8 cellular contexts compared by ENCODE assay signal in the genomic region with DNA sequence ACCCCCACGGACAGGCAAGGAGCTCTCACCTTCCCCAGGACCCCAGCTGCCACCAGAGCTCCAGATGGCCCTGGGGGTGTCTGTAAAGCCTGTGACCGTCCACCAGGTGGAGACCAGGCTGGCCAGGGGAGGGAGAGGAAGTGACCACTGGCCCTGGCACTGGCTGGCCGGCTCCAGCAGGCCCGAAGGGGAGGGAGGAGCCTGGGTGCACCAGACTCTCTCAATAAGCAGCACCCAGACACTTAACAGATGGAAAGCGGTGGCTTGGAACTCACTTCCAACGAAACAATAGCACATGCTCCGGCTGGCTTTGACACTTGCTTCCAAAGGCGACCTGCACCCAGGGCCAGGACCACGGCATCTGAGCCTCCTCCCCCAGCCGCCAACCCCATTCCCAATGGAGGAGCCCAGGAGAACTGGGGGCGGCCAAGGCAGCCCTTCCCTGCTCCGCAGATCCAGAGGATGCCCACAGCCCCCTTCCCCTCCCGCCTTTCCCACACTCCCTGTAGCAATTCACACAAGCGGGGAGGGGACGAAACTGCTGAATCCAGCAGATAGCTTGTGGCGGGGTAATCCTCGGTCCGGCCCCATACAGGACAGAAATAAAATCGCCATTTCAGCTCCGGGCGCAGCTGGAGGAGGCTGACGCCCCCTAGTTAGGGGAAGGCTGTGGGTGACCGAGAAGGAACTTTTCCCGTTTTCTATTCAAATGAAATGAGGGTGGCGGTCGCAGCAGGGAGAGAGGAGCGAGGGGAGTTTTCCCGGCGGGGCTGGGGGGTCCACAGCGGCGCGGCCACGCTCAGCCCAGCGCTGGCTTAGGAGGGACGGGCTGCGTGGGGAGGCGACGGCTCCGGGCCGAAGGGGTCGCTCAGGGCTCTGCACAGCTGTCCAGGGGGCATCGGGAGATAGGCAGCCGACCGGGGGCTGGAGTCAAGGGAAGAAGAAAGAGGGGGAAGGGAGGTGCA. TPM values are rescaled to one million over a fixed set of nuclear protein-coding genes. Genes with fewer than 3 reads are reported as not detected.
DNase-seq lines count a peak whose midpoint lies in the region; ATAC-seq and TF ChIP-seq lines count a peak whose summit lies in the region.

No MANE protein-coding gene starts in this region.

- no peak overlapping the region for H3K9ac ChIP-seq in muscle layer of colon (ENCODE audit: low read length)

- H3K27ac Mint-ChIP-seq in activated naive CD4-positive, alpha-beta T cell treated with anti-CD3 and anti-CD28 coated beads, Interleukin-2, amount 10 ng/mL, durations not matched to agents 7 days and 5 days = no peak overlapping the region

- TF ChIP-seq CTCF in uterus (IDR thresholded peaks at IDR 0.05) = peak; percentile 19 to 62 (median 46)

- H3K9me3 ChIP-seq in SJCRH30 (replicated peaks) = no peaks in the 10 kb centered on the region
- no peaks in the 10 kb centered on the region for H3K9me3 ChIP-seq in esophagus (ENCODE audit: control insufficient read depth in 2 of 2, insufficient read depth in 1 of 2, low read depth in 1 of 2, low read length in 1 of 2)
- no peaks in the 10 kb centered on the region for H3K9me3 ChIP-seq in muscle layer of colon (ENCODE audit: low read length)
- H3K9me3 ChIP-seq in uterus = no peaks in the 10 kb centered on the region

- H3K4me1 ChIP-seq in SJCRH30 = peaks cover 6% of the 10 kb centered on the region; the same call in 1 of the 2 replicates
- peaks cover 0 to 23% of the 10 kb centered on the region in 2 donors for H3K4me1 ChIP-seq in esophagus (ENCODE audit: control insufficient read depth in 2 of 2, insufficient read depth in 2 of 2, low read length in 1 of 2)
- peaks cover 39% of the 10 kb centered on the region for H3K4me1 ChIP-seq in muscle layer of colon (ENCODE audit: insufficient read depth, low read length)
- H3K4me1 ChIP-seq in uterus = no peaks in the 10 kb centered on the region

- CTCF ChIA-PET in activated naive CD4-positive, alpha-beta T cell treated with anti-CD3 and anti-CD28 coated beads, Interleukin-2, amount 10 ng/mL, durations not matched to agents 7 days and 5 days (lab: Charles Lee) = interaction anchor here (1.8 kb wide), 1 partner anchor 165 kb away, joined by 4 read pairs; no protein-coding TSS in a partner anchor

- H3K27ac ChIP-seq in SJCRH30 (peak overlapping the region; percentile 42), esophagus (ENCODE audit: low read depth in 2 of 2, low read length in 1 of 2) (peak overlapping the region in 1 of 2 donors; percentile 22), muscle layer of colon (ENCODE audit: low read depth, low read length) (peak overlapping the region; percentile 93), uterus (peak overlapping the region; percentile 79 to 85)

- no peak for TF ChIP-seq POLR2A in uterus (IDR thresholded peaks at IDR 0.05)

- H3K4me3 ChIP-seq in SJCRH30 (peak overlapping the region; percentile 66), esophagus (ENCODE audit: low read depth in 1 of 2, low read length in 2 of 2) (peak overlapping the region; percentile 4 to 33), muscle layer of colon (ENCODE audit: low read depth in 1 of 2, low read length in 2 of 2) (peak overlapping the region; percentile 36 to 73), uterus (peak overlapping the region; percentile 49 to 56)

- no peaks in the 10 kb centered on the region for H3K9me3 Mint-ChIP-seq in activated naive CD4-positive, alpha-beta T cell treated with anti-CD3 and anti-CD28 coated beads, Interleukin-2, amount 10 ng/mL, durations not matched to agents 7 days and 5 days

- H3K27me3 Mint-ChIP-seq in activated naive CD4-positive, alpha-beta T cell treated with anti-CD3 and anti-CD28 coated beads, Interleukin-2, amount 10 ng/mL, durations not matched to agents 7 days and 5 days = peaks cover 81% of the 10 kb centered on the region

- no peak for ATAC-seq in HG02571 (IDR thresholded peaks at IDR 0.05; ENCODE audit: unreplicated experiment)

- intact Hi-C loops in uterus (cut with DNase I; ENCODE audit: low total_unique reads) = no loop called here

- no peak for DNase-seq in activated naive CD4-positive, alpha-beta T cell treated with anti-CD3 and anti-CD28 coated beads, Interleukin-2, amount 10 ng/mL, durations not matched to agents 7 days and 5 days
- no peak for DNase-seq in activated naive CD4-positive, alpha-beta T cell treated with Interleukin-2 at 50 U/mL for 16 hours
- DNase-seq in SJCRH30 = peak; percentile 82 to 83
- peak; percentile 53 to 56 for DNase-seq in uterus
- no peak for DNase-seq in activated effector memory CD4-positive, alpha-beta T cell treated with anti-CD3 and anti-CD28 coated beads, Interleukin-2, amount 50 U/mL, for 16 hours

- WGBS in esophagus, 2 donors = 10 to 21% methylated on average over 39 to 44 of the region's 44 CpGs

- H3K36me3 ChIP-seq in SJCRH30 (no peaks in the 10 kb centered on the region), esophagus (ENCODE audit: control insufficient read depth in 2 of 2, insufficient read depth in 2 of 2, low read length in 1 of 2) (no peaks in the 10 kb centered on the region), muscle layer of colon (ENCODE audit: insufficient read depth, low read length) (no peaks in the 10 kb centered on the region), uterus (no peaks in the 10 kb centered on the region)

- no peaks in the 10 kb centered on the region for H3K36me3 Mint-ChIP-seq in activated naive CD4-positive, alpha-beta T cell treated with anti-CD3 and anti-CD28 coated beads, Interleukin-2, amount 10 ng/mL, durations not matched to agents 7 days and 5 days

- peak overlapping the region; percentile 74 for H3K4me3 Mint-ChIP-seq in activated naive CD4-positive, alpha-beta T cell treated with anti-CD3 and anti-CD28 coated beads, Interleukin-2, amount 10 ng/mL, durations not matched to agents 7 days and 5 days

- no peaks in the 10 kb centered on the region for H3K27me3 ChIP-seq in SJCRH30
- H3K27me3 ChIP-seq in esophagus (ENCODE audit: control insufficient read depth in 1 of 2, insufficient read depth in 2 of 2, low read length in 2 of 2) = peaks cover 0 to 3% of the 10 kb centered on the region in 2 donors
- H3K27me3 ChIP-seq in muscle layer of colon (ENCODE audit: control insufficient read depth in 1 of 2, insufficient read depth in 2 of 2, low read length in 2 of 2) = no peaks in the 10 kb centered on the region
- H3K27me3 ChIP-seq in uterus = no peaks in the 10 kb centered on the region

- peaks cover 25% of the 10 kb centered on the region for H3K4me1 Mint-ChIP-seq in activated naive CD4-positive, alpha-beta T cell treated with anti-CD3 and anti-CD28 coated beads, Interleukin-2, amount 10 ng/mL, durations not matched to agents 7 days and 5 days

RNA-seq across cellular contexts. Expression of a gene that starts 0.6 kb away (rescaled TPM):
- 14.8 and 14.9 TPM in 2 replicates for total RNA-seq in SJCRH30 (2014; rRNA removed; shearing (Covaris generic))
- 1 to 10 TPM; 1.6 to 1.8 TPM for polyA plus RNA-seq in esophagus
- total RNA-seq in uterus = 10 to 100 TPM in 1 of 4 donors, 1 to 10 TPM in 2, under 1 TPM in 1; 0.59 to 15.0 (median 6.9) TPM

Comparison
In these comparisons a context has a peak if more than half of its experiments do, and no peak if none do; other contexts are left out.
1. DNase-seq: peak in SJCRH30 (2 of 2) and uterus (2 of 2); none in activated naive CD4-positive, alpha-beta T cell treated with anti-CD3 and anti-CD28 coated beads, Interleukin-2, amount 10 ng/mL, durations not matched to agents 7 days and 5 days (single experiment), activated naive CD4-positive, alpha-beta T cell treated with Interleukin-2 at 50 U/mL for 16 hours (single experiment) and activated effector memory CD4-positive, alpha-beta T cell treated with anti-CD3 and anti-CD28 coated beads, Interleukin-2, amount 50 U/mL, for 16 hours (single experiment).
2. Peak in every context shown above with its lines, with median percentiles within 50 percentile points of each other: H3K4me3 ChIP-seq.